Comparison of ENCODE assay signal across 9 cellular contexts in the genomic region with DNA sequence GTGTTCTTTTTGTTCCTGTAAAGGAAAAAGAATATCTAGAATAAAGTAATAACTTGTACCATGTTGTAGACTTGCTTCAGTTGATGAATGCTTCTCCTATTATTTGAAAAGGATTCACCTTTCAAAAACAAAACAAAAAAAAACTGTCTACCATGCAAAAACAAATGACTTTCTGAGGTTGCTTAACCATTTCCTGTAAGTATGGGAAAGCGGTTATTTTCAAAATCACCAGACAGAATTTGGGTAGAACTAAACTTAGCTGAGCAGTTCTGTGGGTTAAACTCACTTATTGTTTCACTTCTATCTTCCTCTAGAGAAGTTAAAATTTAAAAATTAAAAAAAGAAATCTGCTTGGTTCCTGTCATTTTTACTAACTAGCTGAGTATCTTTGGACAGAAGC. TPM values are rescaled to one million over a fixed set of nuclear protein-coding genes. Genes with fewer than 3 reads are reported as not detected.
DNase-seq lines count a peak whose midpoint lies in the region; ATAC-seq, FAIRE-seq and TF ChIP-seq lines count a peak whose summit lies in the region.
"Had no signal": no experiment of that assay in that cellular context is flagged by ENCODE, and none has a peak within 500 bp of the region (broad histone marks: within the 10 kb centered on the region; RNA-seq: fewer than 3 reads in every experiment).

No MANE protein-coding gene starts in this region.

- DNase-seq in GM18507 (ENCODE audit: extremely low spot score, insufficient read length, low read depth) = peak; percentile 32
- DNase-seq in Karpas-422 = peak; percentile 72
- peak; percentile 28 for DNase-seq in fibroblast of villous mesenchyme (ENCODE audit: low read depth)
- no peak for DNase-seq in uterus
- no peak for DNase-seq in DMS153 treated with DMSO at 0.1 percent for 48 hours (lab: John Stamatoyannopoulos, UW; ENCODE audit: unreplicated experiment)
- DNase-seq in ecto neural progenitor cell (ENCODE audit: low spot score) = no peak
- DNase-seq in NCI-H2107 treated with DMSO at 0.1 percent for 48 hours (lab: John Stamatoyannopoulos, UW; ENCODE audit: unreplicated experiment) = no peak
- DNase-seq: activated CD8-positive, alpha-beta memory T cell treated with anti-CD3 and anti-CD28 coated beads for 24 hours had no signal

- H4K20me1 ChIP-seq in Karpas-422 (ENCODE audit: insufficient read depth, low read depth, low read length) = no peaks in the 10 kb centered on the region

- H3K27me3 ChIP-seq in Karpas-422 (ENCODE audit: low read length) = no peaks in the 10 kb centered on the region
- H3K27me3 ChIP-seq in uterus = no peaks in the 10 kb centered on the region

- peak overlapping the region; percentile 50 for H3K4me2 ChIP-seq in Karpas-422 (ENCODE audit: low read depth, low read length, poor library complexity, severe bottlenecking)

- no peaks in the 10 kb centered on the region for H3K9me2 ChIP-seq in Karpas-422 (replicated peaks; ENCODE audit: insufficient read depth, low read length)

- H3K9me3 ChIP-seq in Karpas-422 (ENCODE audit: low read length) (no peaks in the 10 kb centered on the region), uterus (no peaks in the 10 kb centered on the region)

- peak; percentile 97 for FAIRE-seq in GM18507 (lab: Jason Lieb, UNC)

- H2AFZ ChIP-seq in Karpas-422 (ENCODE audit: low read length) = no peak overlapping the region

- TF ChIP-seq POLR2A in uterus (IDR thresholded peaks at IDR 0.05) = no peak

- peak overlapping the region; percentile 6; the same call in 1 of the 2 replicates for H3K9ac ChIP-seq in Karpas-422 (ENCODE audit: low read length)

- peak overlapping the region; percentile 9; the same call in 1 of the 2 replicates for H3K4me3 ChIP-seq in Karpas-422 (ENCODE audit: low read length)
- no peak overlapping the region for H3K4me3 ChIP-seq in fibroblast of villous mesenchyme (ENCODE audit: low read depth, low read length)
- no peak overlapping the region for H3K4me3 ChIP-seq in uterus

- peaks cover 92% of the 10 kb centered on the region for H3K79me2 ChIP-seq in Karpas-422 (ENCODE audit: low read length)

- ATAC-seq in GM21737 (IDR thresholded peaks at IDR 0.05; ENCODE audit: unreplicated experiment) = peak; percentile 46

- H3K4me1 ChIP-seq in Karpas-422 (ENCODE audit: low read length) (peaks cover 62% of the 10 kb centered on the region), uterus (no peaks in the 10 kb centered on the region)

- intact Hi-C loops in uterus (cut with DNase I; ENCODE audit: low total_unique reads) = no loop called here

- H3K27ac ChIP-seq in Karpas-422 (ENCODE audit: low read length) = peak overlapping the region; percentile 77
- no peak overlapping the region for H3K27ac ChIP-seq in uterus

- no peaks in the 10 kb centered on the region; the same call in 1 of the 2 replicates for H3K36me3 ChIP-seq in Karpas-422 (ENCODE audit: insufficient read depth, low read length)
- H3K36me3 ChIP-seq in uterus = no peaks in the 10 kb centered on the region

- TF ChIP-seq CTCF in fibroblast of villous mesenchyme (IDR thresholded peaks at IDR 0.05; ENCODE audit: insufficient read depth, low read depth, low read length) (no peak), uterus (IDR thresholded peaks at IDR 0.05) (no peak)

RNA-seq across cellular contexts. Expression of gene LNPEP, which starts 25.2 kb away (rescaled TPM):
- total RNA-seq in Karpas-422 (2014; rRNA removed; shearing (Covaris generic); ENCODE audit: low replicate concordance) = 38.2 and 92.3 TPM in 2 replicates
- total RNA-seq in fibroblast of villous mesenchyme (32.2 and 42.7 TPM in 2 replicates), uterus (10 to 100 TPM; 32.5 to 93.9 (median 51.1) TPM)

Comparison
In these comparisons a context has a peak if more than half of its experiments do, and no peak if none do; other contexts are left out.
1. DNase-seq: peak in GM18507 (single experiment), Karpas-422 (single experiment) and fibroblast of villous mesenchyme (single experiment); none in uterus (0 of 2), DMS153 treated with DMSO at 0.1 percent for 48 hours (single experiment), ecto neural progenitor cell (single experiment) and NCI-H2107 treated with DMSO at 0.1 percent for 48 hours (single experiment).